Comparison of ENCODE assay signal across 8 cellular contexts in the genomic region with DNA sequence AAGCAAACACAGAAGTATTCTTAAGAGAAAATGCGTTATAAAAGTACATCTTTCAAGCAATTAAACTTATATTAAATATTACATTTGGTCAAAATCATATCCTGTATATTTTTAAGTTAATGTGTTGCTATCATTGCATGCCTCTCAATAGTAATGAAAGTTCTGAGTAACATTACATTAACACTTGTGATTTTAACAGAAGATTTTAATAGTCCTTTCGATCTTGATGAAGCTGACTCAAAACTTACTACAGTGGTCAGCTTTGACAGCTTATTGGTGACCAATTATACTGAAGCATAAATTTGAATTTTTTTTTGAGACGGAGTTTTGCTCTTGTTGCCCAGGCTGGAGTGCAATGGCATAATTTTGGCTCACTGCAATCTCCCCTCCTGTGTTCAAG.
"Had no signal": no experiment of that assay in that cellular context is flagged by ENCODE, and none has a peak within 500 bp of the region (broad histone marks: within the 10 kb centered on the region; RNA-seq: fewer than 3 reads in every experiment).

No MANE protein-coding gene starts in this region.

- DNase-seq: GM23248, GOT3, H7, H9, HCEC 1CT, HFFc6 had no signal

- ATAC-seq: GM23338, HCT116 had no signal
